Comparison of ENCODE assay signal across 2 cellular contexts in the genomic region with DNA sequence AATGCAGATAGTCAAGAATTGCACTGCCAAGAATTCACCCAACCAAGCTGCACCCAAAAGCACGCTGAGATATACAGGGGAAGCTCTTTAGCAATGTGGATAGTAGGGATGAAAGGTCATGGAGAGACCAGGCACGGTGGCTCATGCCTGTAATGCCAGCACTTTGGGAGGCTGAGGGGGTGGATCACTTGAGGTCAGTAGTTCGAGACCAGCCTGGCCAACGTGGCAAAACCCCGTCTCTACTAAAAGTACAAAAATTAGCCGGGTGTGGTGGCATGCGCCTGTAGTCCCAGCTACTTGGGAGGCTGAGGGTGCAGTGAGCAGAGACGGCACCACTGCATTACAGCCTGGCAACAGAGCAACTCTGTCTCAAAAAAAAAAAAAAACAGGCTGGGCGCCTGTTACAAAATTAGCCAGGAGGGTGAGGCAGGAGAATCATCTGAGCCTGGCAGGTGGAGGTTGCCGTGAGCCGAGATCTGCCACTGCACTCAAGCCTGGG. TPM values are rescaled to one million over a fixed set of nuclear protein-coding genes. Genes with fewer than 3 reads are reported as not detected.
"Had no signal": no experiment of that assay in that cellular context is flagged by ENCODE, and none has a peak within 500 bp of the region (broad histone marks: within the 10 kb centered on the region; RNA-seq: fewer than 3 reads in every experiment).

No MANE protein-coding gene starts in this region.

RNA-seq across cellular contexts. Expression of a gene that starts 35.3 kb away (rescaled TPM):
- total RNA-seq: activated T-cell treated with anti-CD3 and anti-CD28 coated beads, Interleukin-2, amount 50 U/mL, for 4 hours; mesenteric fat pad had no signal
